In the genomic region with DNA sequence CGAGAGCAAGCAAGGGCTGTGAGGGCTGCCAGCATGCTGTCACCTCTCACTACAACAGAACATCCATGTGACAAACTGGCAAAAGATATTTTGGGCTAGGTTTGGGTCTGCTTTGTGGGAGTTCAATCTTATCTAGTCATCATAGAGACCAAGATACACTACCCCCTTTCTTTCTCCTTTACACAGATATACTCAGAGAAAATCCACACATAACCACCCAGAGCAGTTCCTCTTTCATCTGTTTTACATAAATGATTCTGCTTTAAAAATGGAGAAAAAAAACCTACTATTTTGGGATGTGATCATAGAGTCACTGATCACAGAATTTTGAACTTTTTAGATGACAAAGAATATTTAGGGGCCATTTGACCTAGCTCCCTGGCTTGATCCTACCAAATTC, we compare ENCODE assay signal across 15 cellular contexts. TPM values are rescaled to one million over a fixed set of nuclear protein-coding genes. Genes with fewer than 3 reads are reported as not detected.
A peak's percentile ranks its signal among the peaks of the same experiment; 100 is the strongest.
DNase-seq lines count a peak whose midpoint lies in the region; ATAC-seq and TF ChIP-seq lines count a peak whose summit lies in the region.
"Had no signal": no experiment of that assay in that cellular context is flagged by ENCODE, and none has a peak within 500 bp of the region (broad histone marks: within the 10 kb centered on the region; RNA-seq: fewer than 3 reads in every experiment).

No MANE protein-coding gene starts in this region.

- H3K27me3 Mint-ChIP-seq in stimulated activated naive B cell treated with anti-CD40 and anti-IgM and Interleukin-4, amounts not matched to agents 10 μg/mL and 1 μg/mL and 100 μg/mL, for 72 hours: no peaks in the 10 kb centered on the region

- no peak overlapping the region for H3K27ac Mint-ChIP-seq in stimulated activated naive B cell treated with anti-CD40 and anti-IgM and Interleukin-4, amounts not matched to agents 10 μg/mL and 1 μg/mL and 100 μg/mL, for 72 hours
- H3K27ac Mint-ChIP-seq: activated T-helper 17 cell treated with anti-CD3 and anti-CD28 coated beads, Interleukin-2, amount 50 U/mL, for 72 hours had no signal

- no peaks in the 10 kb centered on the region for H3K36me3 ChIP-seq in esophagus muscularis mucosa
- H3K36me3 ChIP-seq: upper lobe of right lung had no signal

- no peak overlapping the region for H3K4me3 Mint-ChIP-seq in stimulated activated naive B cell treated with anti-CD40 and anti-IgM and Interleukin-4, amounts not matched to agents 10 μg/mL and 1 μg/mL and 100 μg/mL, for 72 hours
- H3K4me3 Mint-ChIP-seq: activated T-helper 17 cell treated with anti-CD3 and anti-CD28 coated beads, Interleukin-2, amount 50 U/mL, for 72 hours had no signal

- no peaks in the 10 kb centered on the region for H3K27me3 ChIP-seq in esophagus muscularis mucosa
- H3K27me3 ChIP-seq: upper lobe of right lung had no signal

- TF ChIP-seq EP300 in esophagus muscularis mucosa (IDR thresholded peaks at IDR 0.05): no peak

- no peaks in the 10 kb centered on the region for H3K36me3 Mint-ChIP-seq in stimulated activated naive B cell treated with anti-CD40 and anti-IgM and Interleukin-4, amounts not matched to agents 10 μg/mL and 1 μg/mL and 100 μg/mL, for 72 hours

- DNase-seq in NOMO-1 treated with DMSO at 0.1 percent for 48 hours (lab: John Stamatoyannopoulos, UW; ENCODE audit: unreplicated experiment): peak; percentile 38
- no peak for DNase-seq in NOMO-1 treated with dmso at 0.1 percent for 144 hours (lab: John Stamatoyannopoulos, UW; ENCODE audit: unreplicated experiment)
- DNase-seq in stimulated activated naive B cell treated with anti-CD40 and anti-IgM and Interleukin-4, amounts not matched to agents 10 μg/mL and 1 μg/mL and 100 μg/mL, for 72 hours: no peak
- no peak for DNase-seq in NCI-H82 (lab: John Stamatoyannopoulos, UW)
- no peak for DNase-seq in NCI-H1417 (lab: John Stamatoyannopoulos, UW)
- no peak for DNase-seq in esophagus muscularis mucosa (ENCODE audit: extremely low spot score)
- DNase-seq: 8988T; activated CD4-positive, CD25-positive, alpha-beta regulatory T cell; caudate nucleus; NCI-H1930; upper lobe of right lung had no signal

- no peaks in the 10 kb centered on the region for H3K9me3 Mint-ChIP-seq in stimulated activated naive B cell treated with anti-CD40 and anti-IgM and Interleukin-4, amounts not matched to agents 10 μg/mL and 1 μg/mL and 100 μg/mL, for 72 hours
- H3K9me3 Mint-ChIP-seq: activated T-helper 17 cell treated with anti-CD3 and anti-CD28 coated beads, Interleukin-2, amount 50 U/mL, for 72 hours had no signal

- no peak overlapping the region for H3K27ac ChIP-seq in esophagus muscularis mucosa (replicated peaks in 1 of 4)
- H3K27ac ChIP-seq: upper lobe of right lung had no signal

- no peak overlapping the region for H3K4me3 ChIP-seq in esophagus muscularis mucosa
- H3K4me3 ChIP-seq: upper lobe of right lung had no signal

- no peak for TF ChIP-seq CTCF in esophagus muscularis mucosa (IDR thresholded peaks at IDR 0.05)

- TF ChIP-seq POLR2A in esophagus muscularis mucosa (IDR thresholded peaks at IDR 0.05; ENCODE audit: low read depth): no peak

- H3K4me1 ChIP-seq in esophagus muscularis mucosa: peaks cover 0 to 19% (median 13%) of the 10 kb centered on the region in 4 donors
- H3K4me1 ChIP-seq: upper lobe of right lung had no signal

- WGBS in esophagus muscularis mucosa: 88% methylated on average over 1 of the region's 1 CpG

- intact Hi-C loops in esophagus muscularis mucosa (cut with DNase I): no loop called here

- ATAC-seq in HG02588 (IDR thresholded peaks at IDR 0.05; ENCODE audit: unreplicated experiment): peak; percentile 89
- ATAC-seq in HG03439 (IDR thresholded peaks at IDR 0.05; ENCODE audit: unreplicated experiment): peak; percentile 51
- peak; percentile 96 to 98 for ATAC-seq in stimulated activated naive B cell treated with anti-CD40 and anti-IgM and Interleukin-4, amounts not matched to agents 10 μg/mL and 1 μg/mL and 100 μg/mL, for 72 hours (replicated peaks)
- ATAC-seq: activated T-helper 17 cell treated with anti-CD3 and anti-CD28 coated beads, Interleukin-2, amount 50 U/mL, for 72 hours; sciatic nerve; upper lobe of right lung had no signal

- H3K4me1 Mint-ChIP-seq in stimulated activated naive B cell treated with anti-CD40 and anti-IgM and Interleukin-4, amounts not matched to agents 10 μg/mL and 1 μg/mL and 100 μg/mL, for 72 hours: peaks cover 7 to 14% of the 10 kb centered on the region in 2 donors
- H3K4me1 Mint-ChIP-seq: activated T-helper 17 cell treated with anti-CD3 and anti-CD28 coated beads, Interleukin-2, amount 50 U/mL, for 72 hours had no signal

- H3K9me3 ChIP-seq in esophagus muscularis mucosa: no peaks in the 10 kb centered on the region
- H3K9me3 ChIP-seq: upper lobe of right lung had no signal

RNA-seq across cellular contexts. Expression of a gene that starts 16.8 kb away (rescaled TPM):
- 1 to 10 TPM; 4.1 to 6.5 (median 4.8) TPM for total RNA-seq in esophagus muscularis mucosa
